Comparison of ENCODE assay signal across 8 cellular contexts in genomic region chr10:6275022-6275997, GRCh38.
DNase-seq lines count a peak whose midpoint lies in the region; ATAC-seq and TF ChIP-seq lines count a peak whose summit lies in the region.

No MANE protein-coding gene starts in this region.

- H3K27ac Mint-ChIP-seq in activated naive CD8-positive, alpha-beta T cell = peak overlapping the region; percentile 93
- no peak overlapping the region for H3K27ac Mint-ChIP-seq in glutamatergic neuron (ENCODE audit: unreplicated experiment)

- TF ChIP-seq EP300 in tibial nerve (IDR thresholded peaks at IDR 0.05) = peak; percentile 82 to 97

- H3K4me3 ChIP-seq in tibial nerve = peak overlapping the region in 2 of 4 donors; percentile 4 to 28

- H3K27ac ChIP-seq in tibial nerve = peak overlapping the region; percentile 24 to 90 (median 82)

- H3K9me3 Mint-ChIP-seq in activated naive CD8-positive, alpha-beta T cell (ENCODE audit: low read depth) = no peaks in the 10 kb centered on the region
- H3K9me3 Mint-ChIP-seq in glutamatergic neuron (ENCODE audit: unreplicated experiment) = peaks cover 6% of the 10 kb centered on the region

- H3K4me1 Mint-ChIP-seq in activated naive CD8-positive, alpha-beta T cell (ENCODE audit: low read depth) = peaks cover 37% of the 10 kb centered on the region
- peaks cover 4% of the 10 kb centered on the region for H3K4me1 Mint-ChIP-seq in glutamatergic neuron (ENCODE audit: low read depth, unreplicated experiment)

- peaks cover 0 to 25% (median 5%) of the 10 kb centered on the region in 4 donors for H3K4me1 ChIP-seq in tibial nerve

- peak overlapping the region; percentile 61 for H3K4me3 Mint-ChIP-seq in activated naive CD8-positive, alpha-beta T cell
- no peak overlapping the region for H3K4me3 Mint-ChIP-seq in glutamatergic neuron (ENCODE audit: unreplicated experiment)

- 49 to 58% methylated on average over 27 to 29 of the region's 29 CpGs for WGBS in tibial nerve, 2 donors

- TF ChIP-seq CTCF in glutamatergic neuron (IDR thresholded peaks at IDR 0.05; ENCODE audit: partially characterized antibody, unreplicated experiment) = no peak
- TF ChIP-seq CTCF in tibial nerve (IDR thresholded peaks at IDR 0.05) = peak in 2 of 5 experiments; percentile 17 to 27

- DNase-seq in SK-N-DZ (ENCODE audit: low spot score) (peak; percentile 60), glutamatergic neuron (peak; percentile 22), posterior vena cava (ENCODE audit: low spot score) (peak; percentile 98), tibial nerve (ENCODE audit: low spot score in 2 of 2) (peak; percentile 77 to 84)

- TF ChIP-seq POLR2A in tibial nerve (IDR thresholded peaks at IDR 0.05) = peak in 1 of 2 donors; percentile 25

- no peaks in the 10 kb centered on the region for H3K27me3 ChIP-seq in tibial nerve

- no peaks in the 10 kb centered on the region for H3K27me3 Mint-ChIP-seq in activated naive CD8-positive, alpha-beta T cell
- no peaks in the 10 kb centered on the region for H3K27me3 Mint-ChIP-seq in glutamatergic neuron (ENCODE audit: unreplicated experiment)

- intact Hi-C loops in posterior vena cava (cut with DNase I) = no loop called here

- H3K36me3 Mint-ChIP-seq in activated naive CD8-positive, alpha-beta T cell = no peaks in the 10 kb centered on the region
- H3K36me3 Mint-ChIP-seq in glutamatergic neuron (ENCODE audit: unreplicated experiment) = no peaks in the 10 kb centered on the region

- H3K9me3 ChIP-seq in tibial nerve = no peaks in the 10 kb centered on the region

- ATAC-seq in GM18511 (IDR thresholded peaks at IDR 0.05; ENCODE audit: unreplicated experiment) (peak; percentile 50), HG03045 (IDR thresholded peaks at IDR 0.05; ENCODE audit: unreplicated experiment) (peak; percentile 64), HG03571 (IDR thresholded peaks at IDR 0.05; ENCODE audit: unreplicated experiment) (no peak)

- H3K36me3 ChIP-seq in tibial nerve = no peaks in the 10 kb centered on the region

Comparison
In these comparisons a context has a peak if more than half of its experiments do, and no peak if none do; other contexts are left out.
1. DNase-seq: peak in every context shown above with its lines; median percentile 98 in posterior vena cava; 80 in tibial nerve; 60 in SK-N-DZ; 22 in glutamatergic neuron.